ENCODE assay signal across 9 cellular contexts in the genomic region with DNA sequence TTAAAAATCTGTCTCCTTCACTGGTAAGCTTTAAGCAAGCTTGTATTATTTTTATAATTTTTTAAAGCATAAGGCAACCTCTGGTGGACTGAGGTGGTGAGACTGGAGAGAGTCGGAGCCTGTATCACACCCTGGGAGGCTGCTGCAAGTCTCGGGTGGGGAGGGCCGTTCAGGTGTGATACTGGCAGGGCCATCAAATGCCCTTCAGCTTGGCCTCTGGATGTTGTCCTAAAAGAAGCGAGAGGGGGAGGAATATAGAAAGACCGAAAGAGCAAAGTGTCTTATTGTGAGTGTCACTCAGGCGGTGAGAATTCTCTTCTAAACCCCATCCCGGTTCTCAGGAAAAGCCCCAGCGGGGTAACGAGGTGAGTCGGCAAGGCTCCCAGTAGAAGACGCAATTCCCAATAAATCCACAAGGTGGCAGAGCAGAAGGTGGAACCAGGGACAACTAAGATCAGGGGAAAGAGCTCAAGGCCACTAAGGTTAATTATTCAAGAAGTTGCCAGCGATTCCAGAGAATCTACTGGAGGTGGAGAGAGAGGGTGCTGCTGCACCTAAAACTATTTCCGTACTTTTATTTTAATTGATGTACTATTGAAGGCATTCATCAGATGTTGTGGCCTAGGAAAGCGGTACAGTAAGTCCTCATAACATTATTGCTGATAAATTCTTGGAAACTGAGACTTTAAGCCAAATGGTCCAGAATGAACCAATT. TPM values are rescaled to one million over a fixed set of nuclear protein-coding genes. Genes with fewer than 3 reads are reported as not detected.
DNase-seq lines count a peak whose midpoint lies in the region; ATAC-seq and TF ChIP-seq lines count a peak whose summit lies in the region.
"Had no signal": no experiment of that assay in that cellular context is flagged by ENCODE, and none has a peak within 500 bp of the region (broad histone marks: within the 10 kb centered on the region; RNA-seq: fewer than 3 reads in every experiment).

No MANE protein-coding gene starts in this region.

- no peaks in the 10 kb centered on the region for H3K79me2 ChIP-seq in OCI-LY1 (ENCODE audit: insufficient read depth, low read length)

- no peaks in the 10 kb centered on the region for H3K4me1 ChIP-seq in OCI-LY1 (ENCODE audit: insufficient read depth, low read length, severe bottlenecking)

- no peaks in the 10 kb centered on the region for H3K9me2 ChIP-seq in OCI-LY1 (ENCODE audit: low read depth, low read length)

- no peaks in the 10 kb centered on the region for H3K27me3 Mint-ChIP-seq in natural killer cell treated with Interleukin-12 subunit alpha and Interleukin-12 subunit beta and Interleukin-15 and Interleukin-18, amount 100 ng/mL, for 72 hours
- H3K27me3 Mint-ChIP-seq in stimulated activated naive CD8-positive, alpha-beta T cell treated with anti-CD3 and anti-CD28 coated beads, Interleukin-15, Interleukin-2, amounts not matched to agents 100 ng/mL and 50 ng/mL, for 24 hours: no peaks in the 10 kb centered on the region
- H3K27me3 Mint-ChIP-seq: IgD-negative memory B cell had no signal

- H3K9me3 Mint-ChIP-seq in natural killer cell treated with Interleukin-12 subunit alpha and Interleukin-12 subunit beta and Interleukin-15 and Interleukin-18, amount 100 ng/mL, for 72 hours: no peaks in the 10 kb centered on the region
- no peaks in the 10 kb centered on the region for H3K9me3 Mint-ChIP-seq in stimulated activated naive CD8-positive, alpha-beta T cell treated with anti-CD3 and anti-CD28 coated beads, Interleukin-15, Interleukin-2, amounts not matched to agents 100 ng/mL and 50 ng/mL, for 24 hours
- H3K9me3 Mint-ChIP-seq: IgD-negative memory B cell had no signal

- H4K20me1 ChIP-seq in OCI-LY1 (ENCODE audit: insufficient read depth, low read length): no peaks in the 10 kb centered on the region

- H3K27ac Mint-ChIP-seq in natural killer cell treated with Interleukin-12 subunit alpha and Interleukin-12 subunit beta and Interleukin-15 and Interleukin-18, amount 100 ng/mL, for 72 hours: no peak overlapping the region
- no peak overlapping the region for H3K27ac Mint-ChIP-seq in stimulated activated naive CD8-positive, alpha-beta T cell treated with anti-CD3 and anti-CD28 coated beads, Interleukin-15, Interleukin-2, amounts not matched to agents 100 ng/mL and 50 ng/mL, for 24 hours

- H3K9ac ChIP-seq in OCI-LY1 (ENCODE audit: low read length): no peak overlapping the region

- H3K27me3 ChIP-seq in OCI-LY1 (ENCODE audit: insufficient read depth, low read length): no peaks in the 10 kb centered on the region

- ATAC-seq in GM19452 (IDR thresholded peaks at IDR 0.05; ENCODE audit: unreplicated experiment): peak; percentile 72
- ATAC-seq in natural killer cell treated with Interleukin-12 subunit alpha and Interleukin-12 subunit beta and Interleukin-15 and Interleukin-18, amount 100 ng/mL, for 72 hours: peak; percentile 74 to 76

- peak; percentile 74 for TF ChIP-seq CTCF in OCI-LY1 (IDR thresholded peaks at IDR 0.05; ENCODE audit: low read length)
- peak; percentile 76 for TF ChIP-seq CTCF in epithelial cell of proximal tubule (conservative IDR thresholded peaks at IDR 0.05; ENCODE audit: low read depth, low read length)

- H3K27ac ChIP-seq in OCI-LY1 (ENCODE audit: low read depth, low read length, poor library complexity, severe bottlenecking): no peak overlapping the region

- H3K4me3 ChIP-seq in OCI-LY1 (ENCODE audit: low read depth, low read length, poor library complexity, severe bottlenecking) (no peak overlapping the region), epithelial cell of proximal tubule (ENCODE audit: low read depth, low read length) (no peak overlapping the region)

- no peaks in the 10 kb centered on the region for H3K36me3 Mint-ChIP-seq in natural killer cell treated with Interleukin-12 subunit alpha and Interleukin-12 subunit beta and Interleukin-15 and Interleukin-18, amount 100 ng/mL, for 72 hours
- no peaks in the 10 kb centered on the region for H3K36me3 Mint-ChIP-seq in stimulated activated naive CD8-positive, alpha-beta T cell treated with anti-CD3 and anti-CD28 coated beads, Interleukin-15, Interleukin-2, amounts not matched to agents 100 ng/mL and 50 ng/mL, for 24 hours (ENCODE audit: low read depth)

- H3K4me3 Mint-ChIP-seq in natural killer cell treated with Interleukin-12 subunit alpha and Interleukin-12 subunit beta and Interleukin-15 and Interleukin-18, amount 100 ng/mL, for 72 hours: no peak overlapping the region
- peak overlapping the region; percentile 41 for H3K4me3 Mint-ChIP-seq in stimulated activated naive CD8-positive, alpha-beta T cell treated with anti-CD3 and anti-CD28 coated beads, Interleukin-15, Interleukin-2, amounts not matched to agents 100 ng/mL and 50 ng/mL, for 24 hours

- H3K9me3 ChIP-seq in OCI-LY1 (ENCODE audit: low read length): no peaks in the 10 kb centered on the region

- peaks cover 0 to 8% of the 10 kb centered on the region in 2 donors for H3K4me1 Mint-ChIP-seq in natural killer cell treated with Interleukin-12 subunit alpha and Interleukin-12 subunit beta and Interleukin-15 and Interleukin-18, amount 100 ng/mL, for 72 hours (ENCODE audit: low read depth in 2 of 2)
- H3K4me1 Mint-ChIP-seq in stimulated activated naive CD8-positive, alpha-beta T cell treated with anti-CD3 and anti-CD28 coated beads, Interleukin-15, Interleukin-2, amounts not matched to agents 100 ng/mL and 50 ng/mL, for 24 hours (ENCODE audit: low read depth): peaks cover 20% of the 10 kb centered on the region

- DNase-seq in CD1c-positive myeloid dendritic cell (ENCODE audit: extremely low spot score) (peak; percentile 78), HuH-7 (ENCODE audit: low spot score) (peak; percentile 83), epithelial cell of proximal tubule (ENCODE audit: low read depth) (peak; percentile 46)
- peak; percentile 38 for DNase-seq in activated CD8-positive, alpha-beta memory T cell treated with anti-CD3 and anti-CD28 coated beads, Interleukin-2, amount 50 U/mL, for 24 hours (ENCODE audit: extremely low read depth)
- DNase-seq in natural killer cell treated with Interleukin-12 subunit alpha and Interleukin-12 subunit beta and Interleukin-15 and Interleukin-18, amount 100 ng/mL, for 72 hours (ENCODE audit: low spot score): peak; percentile 68

- no peak overlapping the region for H2AFZ ChIP-seq in OCI-LY1 (ENCODE audit: low read length)

- peaks cover 4% of the 10 kb centered on the region; the same call in 1 of the 2 replicates for H3F3A ChIP-seq in OCI-LY1 (ENCODE audit: insufficient read depth, low read length)

- no peak overlapping the region for H3K4me2 ChIP-seq in OCI-LY1 (ENCODE audit: low read length)

- no peaks in the 10 kb centered on the region; the same call in 1 of the 2 replicates for H3K36me3 ChIP-seq in OCI-LY1 (ENCODE audit: insufficient read depth, low read length)

RNA-seq across cellular contexts. Expression of a gene that starts 14.1 kb away (rescaled TPM):
- 0.17 and 0.43 TPM in 2 replicates for total RNA-seq in epithelial cell of proximal tubule
- 1 to 10 TPM; 1.9 to 4.7 TPM for total RNA-seq in natural killer cell treated with Interleukin-12 subunit alpha and Interleukin-12 subunit beta and Interleukin-15 and Interleukin-18, amount 100 ng/mL, for 72 hours

RNA-seq across cellular contexts. Expression of a gene that starts 14.4 kb away (rescaled TPM):
- 3.3 and 6.8 TPM in 2 replicates for total RNA-seq in epithelial cell of proximal tubule
- 10 to 100 TPM; 21.3 to 39.4 TPM for total RNA-seq in natural killer cell treated with Interleukin-12 subunit alpha and Interleukin-12 subunit beta and Interleukin-15 and Interleukin-18, amount 100 ng/mL, for 72 hours
